8 cellular contexts compared by ENCODE assay signal in the genomic region with DNA sequence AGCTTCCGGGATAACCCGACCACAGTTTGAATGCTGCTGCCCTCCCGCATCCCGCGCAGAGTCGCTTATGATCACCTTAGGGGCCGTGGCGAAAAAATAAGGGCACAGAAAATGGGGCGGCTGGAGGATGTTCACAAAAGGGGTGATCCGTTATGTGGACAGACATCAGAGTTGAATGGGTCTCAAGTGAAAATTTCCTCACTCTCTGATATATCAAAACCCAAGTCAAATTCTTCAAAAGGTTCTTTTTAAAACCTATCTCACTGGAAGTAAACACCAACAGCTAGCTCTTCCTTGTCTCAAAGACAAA. TPM values are rescaled to one million over a fixed set of nuclear protein-coding genes. Genes with fewer than 3 reads are reported as not detected.
DNase-seq lines count a peak whose midpoint lies in the region; ATAC-seq and TF ChIP-seq lines count a peak whose summit lies in the region.

No MANE protein-coding gene starts in this region.

- H3K27ac Mint-ChIP-seq in activated CD8-positive, alpha-beta T cell treated with anti-CD3 and anti-CD28 coated beads, Interleukin-2, amount 10 ng/mL, durations not matched to agents 7 days and 5 days, result peak overlapping the region; percentile 48
- H3K27ac Mint-ChIP-seq in stimulated activated naive B cell treated with anti-CD40 and anti-IgM and Interleukin-4, amounts not matched to agents 10 μg/mL and 1 μg/mL and 100 μg/mL, for 72 hours, result peak overlapping the region; percentile 84

- H3K9me3 ChIP-seq in iPS-18a (ENCODE audit: control insufficient read depth, low read depth, low read length), result no peaks in the 10 kb centered on the region

- peak overlapping the region; percentile 51 for H3K4me3 ChIP-seq in iPS-18a (ENCODE audit: low read length)

- H3K4me1 ChIP-seq in iPS-18a (ENCODE audit: control insufficient read depth, low read depth, low read length), result peaks cover 13% of the 10 kb centered on the region

- DNase-seq in NCI-H510A treated with DMSO at 0.1 percent for 48 hours (lab: John Stamatoyannopoulos, UW) (peak; percentile 42), NCI-H510A (lab: John Stamatoyannopoulos, UW) (no peak), ureter (ENCODE audit: low spot score) (no peak), erythroblast (lab: John Stamatoyannopoulos, UW) (no peak), cerebellar cortex (ENCODE audit: low spot score) (no peak)
- no peak for DNase-seq in activated CD8-positive, alpha-beta T cell treated with anti-CD3 and anti-CD28 coated beads, Interleukin-2, amount 10 ng/mL, durations not matched to agents 7 days and 5 days
- no peak for DNase-seq in stimulated activated naive B cell treated with anti-CD40 and anti-IgM and Interleukin-4, amounts not matched to agents 10 μg/mL and 1 μg/mL and 100 μg/mL, for 72 hours

- peak overlapping the region; percentile 19 for H3K27ac ChIP-seq in iPS-18a (ENCODE audit: low read length)

- no peaks in the 10 kb centered on the region for H3K36me3 Mint-ChIP-seq in activated CD8-positive, alpha-beta T cell treated with anti-CD3 and anti-CD28 coated beads, Interleukin-2, amount 10 ng/mL, durations not matched to agents 7 days and 5 days (ENCODE audit: low read depth)
- no peaks in the 10 kb centered on the region for H3K36me3 Mint-ChIP-seq in stimulated activated naive B cell treated with anti-CD40 and anti-IgM and Interleukin-4, amounts not matched to agents 10 μg/mL and 1 μg/mL and 100 μg/mL, for 72 hours

- TF ChIP-seq POLR2A in erythroblast (IDR thresholded peaks at IDR 0.05; ENCODE audit: low read length), result no peak

- H3K4me1 Mint-ChIP-seq in activated CD8-positive, alpha-beta T cell treated with anti-CD3 and anti-CD28 coated beads, Interleukin-2, amount 10 ng/mL, durations not matched to agents 7 days and 5 days (ENCODE audit: low read depth), result peaks cover 17% of the 10 kb centered on the region
- H3K4me1 Mint-ChIP-seq in stimulated activated naive B cell treated with anti-CD40 and anti-IgM and Interleukin-4, amounts not matched to agents 10 μg/mL and 1 μg/mL and 100 μg/mL, for 72 hours, result peaks cover 15 to 22% of the 10 kb centered on the region in 2 donors

- H3K4me3 Mint-ChIP-seq in activated CD8-positive, alpha-beta T cell treated with anti-CD3 and anti-CD28 coated beads, Interleukin-2, amount 10 ng/mL, durations not matched to agents 7 days and 5 days, result peak overlapping the region; percentile 80
- H3K4me3 Mint-ChIP-seq in stimulated activated naive B cell treated with anti-CD40 and anti-IgM and Interleukin-4, amounts not matched to agents 10 μg/mL and 1 μg/mL and 100 μg/mL, for 72 hours, result peak overlapping the region; percentile 86 to 87

- ATAC-seq in activated CD8-positive, alpha-beta T cell treated with anti-CD3 and anti-CD28 coated beads, Interleukin-2, amount 10 ng/mL, durations not matched to agents 7 days and 5 days, result no peak
- no peak for ATAC-seq in stimulated activated naive B cell treated with anti-CD40 and anti-IgM and Interleukin-4, amounts not matched to agents 10 μg/mL and 1 μg/mL and 100 μg/mL, for 72 hours (replicated peaks)

- H3K27me3 Mint-ChIP-seq in activated CD8-positive, alpha-beta T cell treated with anti-CD3 and anti-CD28 coated beads, Interleukin-2, amount 10 ng/mL, durations not matched to agents 7 days and 5 days (ENCODE audit: low read depth), result no peaks in the 10 kb centered on the region
- H3K27me3 Mint-ChIP-seq in stimulated activated naive B cell treated with anti-CD40 and anti-IgM and Interleukin-4, amounts not matched to agents 10 μg/mL and 1 μg/mL and 100 μg/mL, for 72 hours, result no peaks in the 10 kb centered on the region

- no peaks in the 10 kb centered on the region for H3K36me3 ChIP-seq in iPS-18a (ENCODE audit: control insufficient read depth, low read depth, low read length)

- peak overlapping the region; percentile 9 for H3K9ac ChIP-seq in iPS-18a (ENCODE audit: low read length)

- no peaks in the 10 kb centered on the region for H3K9me3 Mint-ChIP-seq in activated CD8-positive, alpha-beta T cell treated with anti-CD3 and anti-CD28 coated beads, Interleukin-2, amount 10 ng/mL, durations not matched to agents 7 days and 5 days (ENCODE audit: insufficient read depth)
- no peaks in the 10 kb centered on the region for H3K9me3 Mint-ChIP-seq in stimulated activated naive B cell treated with anti-CD40 and anti-IgM and Interleukin-4, amounts not matched to agents 10 μg/mL and 1 μg/mL and 100 μg/mL, for 72 hours

- POLR2A ChIA-PET in activated CD8-positive, alpha-beta T cell treated with anti-CD3 and anti-CD28 coated beads, Interleukin-2, amount 10 ng/mL, durations not matched to agents 7 days and 5 days (lab: Charles Lee), result no interaction called here

- CTCF ChIA-PET in activated CD8-positive, alpha-beta T cell treated with anti-CD3 and anti-CD28 coated beads, Interleukin-2, amount 10 ng/mL, durations not matched to agents 7 days and 5 days (lab: Charles Lee), result interaction anchor here (0.9 kb wide), 1 partner anchor 8 kb away, joined by 4 read pairs; no protein-coding TSS in a partner anchor

- peaks cover 8% of the 10 kb centered on the region for H3K27me3 ChIP-seq in iPS-18a (ENCODE audit: control insufficient read depth, insufficient read depth, low read length)

RNA-seq across cellular contexts. Expression of gene CEP112, which starts 0.4 kb away (rescaled TPM):
- 1 to 10 TPM; 2.3 to 2.7 TPM for total RNA-seq in activated CD8-positive, alpha-beta T cell treated with anti-CD3 and anti-CD28 coated beads, Interleukin-2, amount 10 ng/mL, durations not matched to agents 7 days and 5 days
- total RNA-seq in ureter, result 18.0 TPM

RNA-seq across cellular contexts. Expression of gene APOH, which starts 36.9 kb away (rescaled TPM):
- not detected for total RNA-seq in activated CD8-positive, alpha-beta T cell treated with anti-CD3 and anti-CD28 coated beads, Interleukin-2, amount 10 ng/mL, durations not matched to agents 7 days and 5 days
- 0.89 TPM for total RNA-seq in ureter
